In genomic region chr15:72474912-72475601, GRCh38 we compare ENCODE assay signal across 8 cellular contexts. TPM values are rescaled to one million over a fixed set of nuclear protein-coding genes. Genes with fewer than 3 reads are reported as not detected.
A peak's percentile ranks its signal among the peaks of the same experiment; 100 is the strongest.
DNase-seq lines count a peak whose midpoint lies in the region; TF ChIP-seq lines count a peak whose summit lies in the region.

No MANE protein-coding gene starts in this region.

- peaks cover 54% of the 10 kb centered on the region for H3K79me2 ChIP-seq in GM23248 (ENCODE audit: insufficient read depth)

- peak overlapping the region; percentile 99 for H3K9ac ChIP-seq in GM23248
- H3K9ac ChIP-seq in SK-N-MC (ENCODE audit: insufficient read length) = peak overlapping the region; percentile 98

- peak overlapping the region; percentile 95 for H3K27ac Mint-ChIP-seq in glutamatergic neuron (ENCODE audit: unreplicated experiment)
- peak overlapping the region; percentile 97 for H3K27ac Mint-ChIP-seq in osteocyte (ENCODE audit: unreplicated experiment)

- peaks cover 30% of the 10 kb centered on the region for H3F3A ChIP-seq in GM23248 (ENCODE audit: insufficient read depth)

- H3K4me1 ChIP-seq in GM23248 (ENCODE audit: insufficient read depth) (peaks cover 31% of the 10 kb centered on the region), thymus (ENCODE audit: control insufficient read depth, insufficient read depth, low read length) (peaks cover 7% of the 10 kb centered on the region)

- no peaks in the 10 kb centered on the region for H3K9me2 ChIP-seq in GM23248 (ENCODE audit: insufficient read depth)

- H3K27me3 Mint-ChIP-seq in glutamatergic neuron (ENCODE audit: unreplicated experiment) = peaks cover 13% of the 10 kb centered on the region
- no peaks in the 10 kb centered on the region for H3K27me3 Mint-ChIP-seq in osteocyte (ENCODE audit: unreplicated experiment)

- H3K36me3 ChIP-seq in GM23248 (ENCODE audit: low read depth) (0 out of 2 replicates have a peak, but pooled peaks cover 14% of the 10 kb centered on the region), SK-N-MC (ENCODE audit: insufficient read depth, low read length) (peaks cover 37% of the 10 kb centered on the region), thymus (ENCODE audit: control insufficient read depth, insufficient read depth) (peaks cover 6% of the 10 kb centered on the region)

- H3K4me3 ChIP-seq in GM23248 = peak overlapping the region; percentile 99
- H3K4me3 ChIP-seq in LNCaP clone FGC (ENCODE audit: low read depth, low read length) = peak overlapping the region; percentile 61
- H3K4me3 ChIP-seq in SK-N-MC = peak overlapping the region; percentile 96
- peak overlapping the region; percentile 78 for H3K4me3 ChIP-seq in thymus (ENCODE audit: low read length)

- H3K9me3 Mint-ChIP-seq in glutamatergic neuron (ENCODE audit: unreplicated experiment) = peaks cover 17% of the 10 kb centered on the region
- no peaks in the 10 kb centered on the region for H3K9me3 Mint-ChIP-seq in osteocyte (ENCODE audit: unreplicated experiment)

- H3K27ac ChIP-seq in GM23248 (peak overlapping the region; percentile 99), SK-N-MC (peak overlapping the region; percentile 95), thymus (ENCODE audit: low read depth) (peak overlapping the region; percentile 100)

- H3K9me3 ChIP-seq in GM23248 (ENCODE audit: low read depth) (no peaks in the 10 kb centered on the region), SK-N-MC (ENCODE audit: low read depth, low read length) (no peaks in the 10 kb centered on the region), thymus (ENCODE audit: control insufficient read depth) (no peaks in the 10 kb centered on the region)

- no peaks in the 10 kb centered on the region for H3K27me3 ChIP-seq in GM23248 (replicated peaks; ENCODE audit: insufficient read depth)
- H3K27me3 ChIP-seq in thymus (ENCODE audit: control insufficient read depth, insufficient read depth) = no peaks in the 10 kb centered on the region

- H3K36me3 Mint-ChIP-seq in glutamatergic neuron (ENCODE audit: unreplicated experiment) (peaks cover 4% of the 10 kb centered on the region), osteocyte (ENCODE audit: unreplicated experiment) (peaks cover 23% of the 10 kb centered on the region)

- peak overlapping the region; percentile 65 for H2AFZ ChIP-seq in GM23248

- no peak for TF ChIP-seq CTCF in LNCaP clone FGC (IDR thresholded peaks at IDR 0.05; ENCODE audit: control insufficient read depth, extremely low read depth, insufficient read depth)
- TF ChIP-seq CTCF in glutamatergic neuron (IDR thresholded peaks at IDR 0.05; ENCODE audit: partially characterized antibody, unreplicated experiment) = no peak
- no peak for TF ChIP-seq CTCF in osteocyte (IDR thresholded peaks at IDR 0.05)

- in situ Hi-C loops in GM23248 (cut with MboI) = no loop called here

- H3K4me2 ChIP-seq in GM23248 (ENCODE audit: unreplicated experiment) = peak overlapping the region; percentile 99

- peak overlapping the region; percentile 98 for H3K4me3 Mint-ChIP-seq in glutamatergic neuron (ENCODE audit: unreplicated experiment)
- peak overlapping the region; percentile 94 for H3K4me3 Mint-ChIP-seq in osteocyte (ENCODE audit: unreplicated experiment)

- peaks cover 13% of the 10 kb centered on the region for H3K4me1 Mint-ChIP-seq in glutamatergic neuron (ENCODE audit: low read depth, unreplicated experiment)
- peaks cover 40% of the 10 kb centered on the region for H3K4me1 Mint-ChIP-seq in osteocyte (ENCODE audit: unreplicated experiment)

- DNase-seq in Daoy (ENCODE audit: low read depth) (peak; percentile 82), GM23248 (peak; percentile 90), LNCaP clone FGC (ENCODE audit: low read depth) (peak; percentile 44), SK-N-MC (ENCODE audit: low read depth, low spot score) (peak; percentile 32), glutamatergic neuron (peak; percentile 77), osteocyte (ENCODE audit: extremely low spot score, unreplicated experiment) (peak; percentile 91)
- DNase-seq in activated naive CD4-positive, alpha-beta T cell treated with anti-CD3 and anti-CD28 coated beads, Interleukin-2, amount 50 U/mL, for 16 hours = peak; percentile 87

- peaks cover 18% of the 10 kb centered on the region; the same call in 1 of the 2 replicates for H4K20me1 ChIP-seq in GM23248 (ENCODE audit: insufficient read depth)

- 1% methylated on average over 39 of the region's 42 CpGs for WGBS in GM23248 (ENCODE audit: low coverage in 1 of 2, low lambda C conversion rate in 2 of 2, missing lambda C conversion rate in 2 of 2), 2 experiments
- under 1% methylated on average over 42 of the region's 42 CpGs for WGBS in thymus

RNA-seq across cellular contexts. Expression of gene ARIH1, which starts 0.9 kb away (rescaled TPM):
- total RNA-seq in Daoy (2014; rRNA removed; shearing (Covaris generic)) = 22.7 and 28.5 TPM in 2 replicates
- 24.5 and 42.1 TPM in 2 replicates for total RNA-seq in GM23248 (2014; rRNA removed; shearing (Covaris generic))
- 29.5 and 31.1 TPM in 2 replicates for polyA plus RNA-seq in GM23248 (2016; fragmentation: Nextera tagmentation; extraction: Ambion mirVana)
- total RNA-seq in glutamatergic neuron (ENCODE audit: unreplicated experiment) = 291 TPM
- total RNA-seq in osteocyte = 166 and 172 TPM in 2 replicates
- 32.0 TPM for polyA plus RNA-seq in thymus

Comparison
In these comparisons a context has a peak if more than half of its experiments do, and no peak if none do; other contexts are left out.
1. Peak in every context shown above with its lines: DNase-seq, H3K4me3 ChIP-seq and H3K27ac ChIP-seq.
2. DNase-seq: peak in every context shown above with its lines; median percentile 91 in osteocyte; 90 in GM23248; 87 in activated naive CD4-positive, alpha-beta T cell treated with anti-CD3 and anti-CD28 coated beads, Interleukin-2, amount 50 U/mL, for 16 hours; 82 in Daoy; 77 in glutamatergic neuron; 44 in LNCaP clone FGC; 32 in SK-N-MC.